Comparison of ENCODE assay signal across 9 cellular contexts in the genomic region with DNA sequence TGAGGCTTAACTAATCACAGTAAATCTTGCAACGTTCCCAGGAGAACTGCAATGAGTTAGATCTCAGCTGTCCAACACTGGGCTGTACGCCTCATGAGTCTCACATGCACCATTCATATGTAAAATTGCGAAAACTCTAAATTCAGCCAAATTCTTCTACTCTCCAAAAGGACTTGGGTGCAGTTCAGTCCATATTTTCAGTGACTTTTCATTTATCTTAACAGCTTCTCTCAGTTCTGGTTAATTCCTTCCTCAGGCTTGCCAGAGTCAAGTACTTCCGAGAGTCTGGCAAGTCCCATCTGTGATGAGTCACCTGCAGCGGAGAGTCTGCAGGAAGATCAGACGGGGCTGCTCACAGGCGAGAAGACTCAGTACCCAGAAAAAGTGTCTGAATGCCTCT. TPM values are rescaled to one million over a fixed set of nuclear protein-coding genes. Genes with fewer than 3 reads are reported as not detected.
A peak's percentile ranks its signal among the peaks of the same experiment; 100 is the strongest.
DNase-seq lines count a peak whose midpoint lies in the region; ATAC-seq and TF ChIP-seq lines count a peak whose summit lies in the region.
"Had no signal": no experiment of that assay in that cellular context is flagged by ENCODE, and none has a peak within 500 bp of the region (broad histone marks: within the 10 kb centered on the region; RNA-seq: fewer than 3 reads in every experiment).

No MANE protein-coding gene starts in this region.

- no peaks in the 10 kb centered on the region for H3K9me3 Mint-ChIP-seq in activated naive CD4-positive, alpha-beta T cell treated with anti-CD3 and anti-CD28 coated beads, Interleukin-2, amount 50 U/mL, for 72 hours
- H3K9me3 Mint-ChIP-seq: neural crest cell had no signal

- H3K27ac Mint-ChIP-seq in activated naive CD4-positive, alpha-beta T cell treated with anti-CD3 and anti-CD28 coated beads, Interleukin-2, amount 50 U/mL, for 72 hours = no peak overlapping the region

- no peak overlapping the region for H3K4me3 ChIP-seq in AG10803 (ENCODE audit: low read length)

- peak; percentile 74 to 86 for ATAC-seq in activated naive CD4-positive, alpha-beta T cell treated with anti-CD3 and anti-CD28 coated beads, Interleukin-2, amount 50 U/mL, for 72 hours
- ATAC-seq in left colon (no peak), HG03135 (IDR thresholded peaks at IDR 0.05; ENCODE audit: unreplicated experiment) (no peak)

- intact Hi-C loops in left colon (cut with DNase I, micrococcal nuclease) = no loop called here

- H3K36me3 Mint-ChIP-seq in activated naive CD4-positive, alpha-beta T cell treated with anti-CD3 and anti-CD28 coated beads, Interleukin-2, amount 50 U/mL, for 72 hours = no peaks in the 10 kb centered on the region

- DNase-seq in AG10803 (ENCODE audit: low read depth) (peak; percentile 99), HS-5 (ENCODE audit: low read depth) (peak; percentile 75), left colon (peak; percentile 23 to 60), NCI-H510A (lab: John Stamatoyannopoulos, UW) (no peak), foreskin melanocyte (no peak), OCI-M2 (lab: John Stamatoyannopoulos, UW; ENCODE audit: unreplicated experiment) (no peak)
- DNase-seq in activated naive CD4-positive, alpha-beta T cell treated with anti-CD3 and anti-CD28 coated beads, Interleukin-2, amount 50 U/mL, for 72 hours (ENCODE audit: low spot score in 2 of 2) = no peak

- TF ChIP-seq CTCF in AG10803 (conservative IDR thresholded peaks at IDR 0.05; ENCODE audit: low read length) = no peak

RNA-seq across cellular contexts. Expression of a gene that starts 11.5 kb away (rescaled TPM):
- under 1 TPM in 1 of 2 donors, not detected in 1; 0.47 TPM for total RNA-seq in activated naive CD4-positive, alpha-beta T cell treated with anti-CD3 and anti-CD28 coated beads, Interleukin-2, amount 50 U/mL, for 72 hours
- 10 to 100 TPM in 1 of 2 donors, 1 to 10 TPM in 1; 9.4 to 23.9 TPM for total RNA-seq in left colon

Comparison
In these comparisons a context has a peak if more than half of its experiments do, and no peak if none do; other contexts are left out.
1. DNase-seq: peak in AG10803 (single experiment), HS-5 (single experiment) and left colon (2 of 2); none in activated naive CD4-positive, alpha-beta T cell treated with anti-CD3 and anti-CD28 coated beads, Interleukin-2, amount 50 U/mL, for 72 hours (0 of 2), NCI-H510A (single experiment), foreskin melanocyte (single experiment) and OCI-M2 (single experiment).
2. ATAC-seq: peak in activated naive CD4-positive, alpha-beta T cell treated with anti-CD3 and anti-CD28 coated beads, Interleukin-2, amount 50 U/mL, for 72 hours (2 of 2); none in left colon (single experiment) and HG03135 (single experiment).
3. RNA of a gene that starts 11.5 kb away (total RNA-seq): 9.4 to 23.9 TPM in left colon; 0.47 TPM in activated naive CD4-positive, alpha-beta T cell treated with anti-CD3 and anti-CD28 coated beads, Interleukin-2, amount 50 U/mL, for 72 hours; every median in the first group is over 4 times any median in the second.